ENCODE assay signal across 24 cellular contexts in genomic region chr12:80320121-80320678, GRCh38.
DNase-seq lines count a peak whose midpoint lies in the region; ATAC-seq and TF ChIP-seq lines count a peak whose summit lies in the region.
"Had no signal": no experiment of that assay in that cellular context is flagged by ENCODE, and none has a peak within 500 bp of the region (broad histone marks: within the 10 kb centered on the region; RNA-seq: fewer than 3 reads in every experiment).

No MANE protein-coding gene starts in this region.

- no peaks in the 10 kb centered on the region for H3K79me2 ChIP-seq in mesendoderm (ENCODE audit: control insufficient read depth, insufficient read depth, low read length)

- H2BK15ac ChIP-seq in mesendoderm (replicated peaks; ENCODE audit: low read depth) = no peak overlapping the region

- no peak overlapping the region for H3K4me2 ChIP-seq in mesendoderm (ENCODE audit: low read length)
- H3K4me2 ChIP-seq: BLaER1, KMS-11 had no signal

- no peak overlapping the region for H4K8ac ChIP-seq in mesendoderm (ENCODE audit: low read depth, low read length)

- TF ChIP-seq CTCF in WTC11 (IDR thresholded peaks at IDR 0.05) = no peak

- no peak overlapping the region for H4K5ac ChIP-seq in mesendoderm (ENCODE audit: low read length)

- H3K9ac ChIP-seq in mesendoderm (ENCODE audit: low read length) = no peak overlapping the region
- H3K9ac ChIP-seq: BLaER1, KMS-11 had no signal

- H3K4me3 ChIP-seq in H7 (ENCODE audit: insufficient read depth, low read depth, low read length) = no peak overlapping the region
- no peak overlapping the region for H3K4me3 ChIP-seq in mesendoderm (ENCODE audit: low read length)
- H3K4me3 ChIP-seq: BLaER1, SJSA1 had no signal

- DNase-seq in H7 (peak; percentile 31), WTC11 (ENCODE audit: low spot score) (peak; percentile 15), iPS DF 4.7 (ENCODE audit: extremely low read depth, low spot score) (peak; percentile 53), mesendoderm (peak; percentile 2), AG08396 (ENCODE audit: low spot score) (no peak)
- DNase-seq in effector CD4-positive, alpha-beta T cell = no peak
- DNase-seq: CD4-positive, alpha-beta T cell; COR-L47; DMS 273 treated with DMSO at 0.1 percent for 48 hours; DMS79 treated with DMSO at 0.1 percent for 48 hours; HCEC 1CT; IMR-90; MV-4-11; NCI-H1105 treated with DMSO at 0.1 percent for 48 hours; NCI-H2081; NCI-H2171 treated with DMSO at 0.1 percent for 48 hours; NCI-H524 treated with DMSO at 0.1 percent for 48 hours; OCI-M1 had no signal

- no peak overlapping the region for H3K4ac ChIP-seq in mesendoderm (ENCODE audit: low read depth, low read length)

- H3K27ac Mint-ChIP-seq in WTC11 = peak overlapping the region; percentile 66
- H3K27ac Mint-ChIP-seq: CD4-positive, alpha-beta T cell had no signal

- H3K56ac ChIP-seq in mesendoderm (ENCODE audit: low read length) = no peak overlapping the region

- H3K27me3 Mint-ChIP-seq in WTC11 (ENCODE audit: low read depth) = peaks cover 3% of the 10 kb centered on the region; the same call in 1 of the 2 replicates
- H3K27me3 Mint-ChIP-seq: CD4-positive, alpha-beta T cell had no signal

- no peak overlapping the region for H3K27ac ChIP-seq in mesendoderm (ENCODE audit: low read depth, low read length)
- H3K27ac ChIP-seq: BLaER1, KMS-11, SJSA1 had no signal

- H3K36me3 Mint-ChIP-seq in WTC11 = no peaks in the 10 kb centered on the region

- no peaks in the 10 kb centered on the region for H3K4me1 ChIP-seq in mesendoderm (ENCODE audit: control insufficient read depth, low read depth, low read length)
- H3K4me1 ChIP-seq: BLaER1, SJSA1 had no signal

- H3K79me1 ChIP-seq in mesendoderm (ENCODE audit: low read length) = no peaks in the 10 kb centered on the region

- ATAC-seq in WTC11 (peak; percentile 88), GM21825 (IDR thresholded peaks at IDR 0.05; ENCODE audit: unreplicated experiment) (no peak), HG02798 (IDR thresholded peaks at IDR 0.05; ENCODE audit: poor library complexity, unreplicated experiment) (no peak)
- ATAC-seq: Right ventricle myocardium inferior had no signal

- no peak overlapping the region for H2AK5ac ChIP-seq in mesendoderm (ENCODE audit: low read length)

- no peaks in the 10 kb centered on the region for H3K9me3 Mint-ChIP-seq in WTC11
- H3K9me3 Mint-ChIP-seq: CD4-positive, alpha-beta T cell had no signal

- H2BK5ac ChIP-seq in mesendoderm (ENCODE audit: low read length) = no peak overlapping the region

- no peak overlapping the region; the same call in 1 of the 2 replicates for H3K4me3 Mint-ChIP-seq in WTC11
- H3K4me3 Mint-ChIP-seq: CD4-positive, alpha-beta T cell had no signal

- CTCF ChIA-PET in WTC11 (lab: Charles Lee) = interaction anchor here (0.7 to 1.2 kb wide), 2 partner anchors 50 to 430 kb away, joined by 3 read pairs; no protein-coding TSS in a partner anchor

- H3K4me1 Mint-ChIP-seq in WTC11 = peaks cover 48% of the 10 kb centered on the region

- WGBS in mesendoderm (ENCODE audit: extremely low coverage, insufficient coverage, low lambda C conversion rate) = no CpG with 5 or more reads among the region's 2 CpGs

- no peak overlapping the region for H3K18ac ChIP-seq in mesendoderm (ENCODE audit: low read length)

- no peaks in the 10 kb centered on the region for H3K27me3 ChIP-seq in H7 (ENCODE audit: control insufficient read depth, insufficient read depth, low read length)
- H3K27me3 ChIP-seq in mesendoderm (ENCODE audit: insufficient read depth, low read length, poor library complexity) = no peaks in the 10 kb centered on the region
- H3K27me3 ChIP-seq: BLaER1 had no signal

- no peak overlapping the region for H2BK120ac ChIP-seq in mesendoderm (ENCODE audit: low read depth, low read length)

- POLR2A ChIA-PET in WTC11 (lab: Charles Lee) = no interaction called here

- H3K36me3 ChIP-seq in H7 (replicated peaks; ENCODE audit: control insufficient read depth, insufficient read depth, low read length) (no peaks in the 10 kb centered on the region), mesendoderm (ENCODE audit: control insufficient read depth, insufficient read depth, low read length) (no peaks in the 10 kb centered on the region)
- H3K36me3 ChIP-seq: BLaER1, SJSA1 had no signal

- no peak overlapping the region for H3K23ac ChIP-seq in mesendoderm (ENCODE audit: low read length)

TF ChIP-seq in WTC11, 78 proteins besides CTCF, POLR2A, EP300 and RAD21 (continues in another document):
- TF ChIP-seq FOXP4 (CRISPR knock-in tag; IDR thresholded peaks at IDR 0.05) (no peak), NFYB (CRISPR knock-in tag; conservative IDR thresholded peaks at IDR 0.05; ENCODE audit: low read depth) (no peak), ZNF512 (CRISPR knock-in tag; IDR thresholded peaks at IDR 0.05; ENCODE audit: borderline replicate concordance) (no peak), ZNF281 (CRISPR knock-in tag; IDR thresholded peaks at IDR 0.05) (no peak), ERG (CRISPR knock-in tag; IDR thresholded peaks at IDR 0.05) (no peak), SMAD3 (CRISPR knock-in tag; IDR thresholded peaks at IDR 0.05; ENCODE audit: borderline replicate concordance) (no peak), USF1 (CRISPR knock-in tag; IDR thresholded peaks at IDR 0.05) (no peak), EMX1 (CRISPR knock-in tag; IDR thresholded peaks at IDR 0.05) (no peak)

Comparison
In these comparisons a context has a peak if more than half of its experiments do, and no peak if none do; other contexts are left out.
1. DNase-seq: peak in H7 (single experiment), WTC11 (single experiment), iPS DF 4.7 (single experiment) and mesendoderm (single experiment); none in AG08396 (single experiment) and effector CD4-positive, alpha-beta T cell (single experiment).